ENCODE assay signal across 22 cellular contexts in genomic region chr1:213183036-213183672, GRCh38.
"Had no signal": no experiment of that assay in that cellular context is flagged by ENCODE, and none has a peak within 500 bp of the region (broad histone marks: within the 10 kb centered on the region; RNA-seq: fewer than 3 reads in every experiment).

No MANE protein-coding gene starts in this region.

- ATAC-seq: activated T-cell treated with anti-CD3 and anti-CD28 coated beads, Interleukin-2, amount 50 U/mL, for 4 hours; sciatic nerve; stimulated activated effector memory CD8-positive, alpha-beta T cell treated with anti-CD3 and anti-CD28 coated beads, Interleukin-12 subunit alpha, Interleukin-12 subunit beta, amount 100 ng/mL, for 72 hours had no signal

- H3K4me3 ChIP-seq: adrenal gland, ascending aorta, colonic mucosa, dorsolateral prefrontal cortex, esophagus muscularis mucosa, stomach, suprapubic skin, tibial nerve had no signal

- H3K9me3 ChIP-seq: colonic mucosa had no signal

- H3K4me1 ChIP-seq: adrenal gland, ascending aorta, colonic mucosa, esophagus muscularis mucosa, stomach, suprapubic skin, tibial nerve had no signal

- DNase-seq: activated CD4-positive, alpha-beta T cell treated with anti-CD3 and anti-CD28 coated beads for 4 hours; activated CD4-positive, alpha-beta T cell treated with anti-CD3 and anti-CD28 coated beads, Interleukin-2, amount 50 U/mL, for 48 hours; activated CD4-positive, CD25-positive, alpha-beta regulatory T cell; activated CD8-positive, alpha-beta memory T cell treated with anti-CD3 and anti-CD28 coated beads, Interleukin-2, amount 50 U/mL, for 48 hours; activated naive CD4-positive, alpha-beta T cell; activated T-cell treated with anti-CD3 and anti-CD28 coated beads, Interleukin-2, amount 50 U/mL, for 4 hours; adrenal gland; colonic mucosa; dorsolateral prefrontal cortex; glutamatergic neuron; hypothalamus; nucleus accumbens; small intestine; stimulated activated CD4-positive, alpha-beta T cell treated with anti-CD3 and anti-CD28 coated beads, Interleukin-2, amount 100 ng/mL, for 24 hours; stomach; T-helper 9 cell had no signal

- H3K36me3 ChIP-seq: adrenal gland, colonic mucosa had no signal

- H3K27me3 ChIP-seq: adrenal gland, ascending aorta, colonic mucosa, dorsolateral prefrontal cortex, esophagus muscularis mucosa, stomach, suprapubic skin, tibial nerve had no signal

- H3K27ac ChIP-seq: adrenal gland, ascending aorta, colonic mucosa, dorsolateral prefrontal cortex, esophagus muscularis mucosa, stomach, suprapubic skin, tibial nerve had no signal
